13 cellular contexts compared by ENCODE assay signal in genomic region chr10:119290301-119291036, GRCh38.
DNase-seq lines count a peak whose midpoint lies in the region; ATAC-seq, FAIRE-seq and TF ChIP-seq lines count a peak whose summit lies in the region.
"Had no signal": no experiment of that assay in that cellular context is flagged by ENCODE, and none has a peak within 500 bp of the region (broad histone marks: within the 10 kb centered on the region; RNA-seq: fewer than 3 reads in every experiment).

No MANE protein-coding gene starts in this region.

- H3K9ac ChIP-seq in keratinocyte (ENCODE audit: control insufficient read depth, extremely low read depth, insufficient read depth, low read length), result no peak overlapping the region
- no peak overlapping the region for H3K9ac ChIP-seq in subcutaneous abdominal adipose tissue (ENCODE audit: low read length in 5 of 5)

- POLR2A ChIA-PET in activated CD8-positive, alpha-beta T cell treated with anti-CD3 and anti-CD28 coated beads for 36 hours (lab: Charles Lee), result interaction anchor here (1.0 to 1.5 kb wide), 3 partner anchors 11 to 19 kb away, joined by 3 to 4 read pairs (median 4); no protein-coding TSS in a partner anchor
- POLR2A ChIA-PET in activated CD8-positive, alpha-beta T cell treated with anti-CD3 and anti-CD28 coated beads, Interleukin-2, amount 10 ng/mL, durations not matched to agents 7 days and 5 days (lab: Charles Lee), result interaction anchor here (0.9 kb wide), 1 partner anchor 11 kb away, joined by 4 read pairs; no protein-coding TSS in a partner anchor
- POLR2A ChIA-PET in activated naive CD8-positive, alpha-beta T cell treated with anti-CD3 and anti-CD28 coated beads, Interleukin-2, amount 10 ng/mL, durations not matched to agents 7 days and 5 days (lab: Charles Lee), result interaction anchor here (0.6 to 1.7 kb wide), 6 partner anchors 11 to 227 kb away, joined by 3 to 5 read pairs (median 4); partner anchors contain the start of gene GRK5

- FAIRE-seq in keratinocyte (lab: Jason Lieb, UNC), result no peak
- FAIRE-seq: GM18507, K562 had no signal

- peaks cover 62% of the 10 kb centered on the region for H3K4me1 Mint-ChIP-seq in activated CD8-positive, alpha-beta T cell treated with anti-CD3 and anti-CD28 coated beads for 36 hours (ENCODE audit: low read depth)
- peaks cover 65% of the 10 kb centered on the region for H3K4me1 Mint-ChIP-seq in activated CD8-positive, alpha-beta T cell treated with anti-CD3 and anti-CD28 coated beads, Interleukin-2, amount 10 ng/mL, durations not matched to agents 7 days and 5 days (ENCODE audit: low read depth)
- peaks cover 52% of the 10 kb centered on the region for H3K4me1 Mint-ChIP-seq in activated naive CD8-positive, alpha-beta T cell treated with anti-CD3 and anti-CD28 coated beads, Interleukin-2, amount 10 ng/mL, durations not matched to agents 7 days and 5 days

- intact Hi-C loops in activated CD8-positive, alpha-beta T cell treated with anti-CD3 and anti-CD28 coated beads for 36 hours (cut with micrococcal nuclease), result no loop called here

- no peak for TF ChIP-seq CTCF in activated CD8-positive, alpha-beta T cell treated with anti-CD3 and anti-CD28 coated beads for 36 hours (IDR thresholded peaks at IDR 0.05)
- TF ChIP-seq CTCF in keratinocyte (optimal IDR thresholded peaks at IDR 0.05 in 1 of 3, IDR thresholded peaks at IDR 0.05 in 1 of 3, conservative IDR thresholded peaks at IDR 0.05 in 1 of 3; ENCODE audit: extremely low read depth in 1 of 3, insufficient read depth in 2 of 3, low read length in 3 of 3), result peak; percentile 6 to 43 (median 27)

- H3K27ac ChIP-seq in keratinocyte (ENCODE audit: control insufficient read depth, insufficient read depth, low read length), result no peak overlapping the region
- H3K27ac ChIP-seq in subcutaneous abdominal adipose tissue (ENCODE audit: low read depth, low read length), result peak overlapping the region; percentile 29

- CTCF ChIA-PET in activated CD8-positive, alpha-beta T cell treated with anti-CD3 and anti-CD28 coated beads for 36 hours (lab: Charles Lee), result interaction anchor here (0.9 to 2.1 kb wide), 3 partner anchors 15 to 84 kb away, joined by 3 to 7 read pairs (median 3); no protein-coding TSS in a partner anchor
- CTCF ChIA-PET in activated CD8-positive, alpha-beta T cell treated with anti-CD3 and anti-CD28 coated beads, Interleukin-2, amount 10 ng/mL, durations not matched to agents 7 days and 5 days (lab: Charles Lee), result interaction anchor here (0.7 to 2.9 kb wide), 8 partner anchors 8 to 91 kb away, joined by 3 to 15 read pairs (median 6); partner anchors contain the start of gene GRK5

- no peaks in the 10 kb centered on the region for H3K36me3 Mint-ChIP-seq in activated CD8-positive, alpha-beta T cell treated with anti-CD3 and anti-CD28 coated beads for 36 hours (ENCODE audit: low read depth)
- H3K36me3 Mint-ChIP-seq in activated CD8-positive, alpha-beta T cell treated with anti-CD3 and anti-CD28 coated beads, Interleukin-2, amount 10 ng/mL, durations not matched to agents 7 days and 5 days (ENCODE audit: low read depth), result peaks cover under 1% of the 10 kb centered on the region
- H3K36me3 Mint-ChIP-seq in activated naive CD8-positive, alpha-beta T cell treated with anti-CD3 and anti-CD28 coated beads, Interleukin-2, amount 10 ng/mL, durations not matched to agents 7 days and 5 days, result peaks cover under 1% of the 10 kb centered on the region

- no peak overlapping the region for H2AFZ ChIP-seq in keratinocyte (ENCODE audit: control insufficient read depth, low read length)

- no peak overlapping the region for H3K4me2 ChIP-seq in keratinocyte (ENCODE audit: control insufficient read depth, extremely low read depth, insufficient read depth, low read depth, low read length)

- no peaks in the 10 kb centered on the region for H4K20me1 ChIP-seq in keratinocyte (ENCODE audit: control insufficient read depth, extremely low read depth, insufficient read depth, low read length)

- H3K4me3 ChIP-seq in keratinocyte (ENCODE audit: control insufficient read depth in 2 of 3, extremely low read depth in 1 of 3, insufficient read depth in 2 of 3, low read depth in 1 of 3, low read length in 3 of 3) (no peak overlapping the region), subcutaneous abdominal adipose tissue (ENCODE audit: low read depth in 1 of 5, low read length in 5 of 5) (no peak overlapping the region)
- H3K4me3 ChIP-seq: coronary artery, K562 had no signal

- H3K27ac Mint-ChIP-seq in activated CD8-positive, alpha-beta T cell treated with anti-CD3 and anti-CD28 coated beads for 36 hours, result peak overlapping the region; percentile 7
- no peak overlapping the region for H3K27ac Mint-ChIP-seq in activated CD8-positive, alpha-beta T cell treated with anti-CD3 and anti-CD28 coated beads, Interleukin-2, amount 10 ng/mL, durations not matched to agents 7 days and 5 days
- peak overlapping the region; percentile 0 for H3K27ac Mint-ChIP-seq in activated naive CD8-positive, alpha-beta T cell treated with anti-CD3 and anti-CD28 coated beads, Interleukin-2, amount 10 ng/mL, durations not matched to agents 7 days and 5 days

- no peaks in the 10 kb centered on the region for H3K9me3 ChIP-seq in keratinocyte (ENCODE audit: control insufficient read depth, low read depth, low read length)
- no peaks in the 10 kb centered on the region for H3K9me3 ChIP-seq in subcutaneous abdominal adipose tissue (ENCODE audit: control insufficient read depth in 5 of 5, low read length in 5 of 5)

- no peaks in the 10 kb centered on the region for H3K9me1 ChIP-seq in keratinocyte (ENCODE audit: control insufficient read depth, extremely low read depth, insufficient read depth, low read length)

- no peaks in the 10 kb centered on the region for H3K27me3 Mint-ChIP-seq in activated CD8-positive, alpha-beta T cell treated with anti-CD3 and anti-CD28 coated beads for 36 hours
- peaks cover 2% of the 10 kb centered on the region for H3K27me3 Mint-ChIP-seq in activated CD8-positive, alpha-beta T cell treated with anti-CD3 and anti-CD28 coated beads, Interleukin-2, amount 10 ng/mL, durations not matched to agents 7 days and 5 days (ENCODE audit: low read depth)
- peaks cover 2% of the 10 kb centered on the region for H3K27me3 Mint-ChIP-seq in activated naive CD8-positive, alpha-beta T cell treated with anti-CD3 and anti-CD28 coated beads, Interleukin-2, amount 10 ng/mL, durations not matched to agents 7 days and 5 days

- H3K27me3 ChIP-seq in keratinocyte (ENCODE audit: control insufficient read depth, extremely low read depth, insufficient read depth, low read length) (no peaks in the 10 kb centered on the region), subcutaneous abdominal adipose tissue (ENCODE audit: control insufficient read depth in 5 of 5, insufficient read depth in 4 of 5, low read length in 5 of 5) (peaks cover 0 to 6% (median 0%) of the 10 kb centered on the region in 5 donors)

- H3K79me2 ChIP-seq in keratinocyte (ENCODE audit: control insufficient read depth, insufficient read depth, low read length), result peaks cover 2% of the 10 kb centered on the region

- H3K4me1 ChIP-seq in keratinocyte (ENCODE audit: control insufficient read depth, extremely low read depth, insufficient read depth, low read length) (no peaks in the 10 kb centered on the region), subcutaneous abdominal adipose tissue (ENCODE audit: control insufficient read depth in 5 of 5, insufficient read depth in 5 of 5, low read length in 5 of 5) (peaks cover 21 to 60% (median 46%) of the 10 kb centered on the region in 5 donors)

- DNase-seq in activated CD8-positive, alpha-beta T cell treated with anti-CD3 and anti-CD28 coated beads for 36 hours, result no peak
- DNase-seq in activated CD8-positive, alpha-beta T cell treated with anti-CD3 and anti-CD28 coated beads, Interleukin-2, amount 10 ng/mL, durations not matched to agents 7 days and 5 days, result no peak
- DNase-seq in activated naive CD8-positive, alpha-beta T cell treated with anti-CD3 and anti-CD28 coated beads, Interleukin-2, amount 10 ng/mL, durations not matched to agents 7 days and 5 days, result no peak
- DNase-seq in keratinocyte (ENCODE audit: low read depth, low spot score), result no peak
- no peak for DNase-seq in NCI-H82 treated with DMSO at 0.1 percent for 48 hours (lab: John Stamatoyannopoulos, UW; ENCODE audit: unreplicated experiment)
- DNase-seq in HuH-7 (ENCODE audit: low spot score), result no peak
- DNase-seq: activated CD4-positive, alpha-beta T cell treated with anti-CD3 and anti-CD28 coated beads for 1 hour; NCI-H526 treated with DMSO at 0.1 percent for 48 hours had no signal

- no peak for ATAC-seq in activated CD8-positive, alpha-beta T cell treated with anti-CD3 and anti-CD28 coated beads for 36 hours
- ATAC-seq in activated CD8-positive, alpha-beta T cell treated with anti-CD3 and anti-CD28 coated beads, Interleukin-2, amount 10 ng/mL, durations not matched to agents 7 days and 5 days, result no peak
- no peak for ATAC-seq in activated naive CD8-positive, alpha-beta T cell treated with anti-CD3 and anti-CD28 coated beads, Interleukin-2, amount 10 ng/mL, durations not matched to agents 7 days and 5 days (ENCODE audit: low read depth)
- no peak for ATAC-seq in GM18511 (IDR thresholded peaks at IDR 0.05; ENCODE audit: unreplicated experiment)
- ATAC-seq: K562 had no signal

- dilution Hi-C loops in keratinocyte (cut with MboI; ENCODE audit: extremely low pct_ligation_motif_present, low sequenced_read_pairs), result no loop called here

- H3K36me3 ChIP-seq in keratinocyte (ENCODE audit: control insufficient read depth in 2 of 2, extremely low read depth in 1 of 2, insufficient read depth in 2 of 2, low read length in 2 of 2) (no peaks in the 10 kb centered on the region), subcutaneous abdominal adipose tissue (ENCODE audit: control insufficient read depth in 5 of 5, insufficient read depth in 5 of 5, low read length in 5 of 5) (peaks cover 0 to 4% (median 0%) of the 10 kb centered on the region in 5 donors)

- no peak overlapping the region for H3K4me3 Mint-ChIP-seq in activated CD8-positive, alpha-beta T cell treated with anti-CD3 and anti-CD28 coated beads for 36 hours
- H3K4me3 Mint-ChIP-seq in activated CD8-positive, alpha-beta T cell treated with anti-CD3 and anti-CD28 coated beads, Interleukin-2, amount 10 ng/mL, durations not matched to agents 7 days and 5 days, result no peak overlapping the region
- no peak overlapping the region for H3K4me3 Mint-ChIP-seq in activated naive CD8-positive, alpha-beta T cell treated with anti-CD3 and anti-CD28 coated beads, Interleukin-2, amount 10 ng/mL, durations not matched to agents 7 days and 5 days

- H3K9me3 Mint-ChIP-seq in activated CD8-positive, alpha-beta T cell treated with anti-CD3 and anti-CD28 coated beads for 36 hours, result no peaks in the 10 kb centered on the region
- no peaks in the 10 kb centered on the region for H3K9me3 Mint-ChIP-seq in activated CD8-positive, alpha-beta T cell treated with anti-CD3 and anti-CD28 coated beads, Interleukin-2, amount 10 ng/mL, durations not matched to agents 7 days and 5 days (ENCODE audit: insufficient read depth)
- no peaks in the 10 kb centered on the region for H3K9me3 Mint-ChIP-seq in activated naive CD8-positive, alpha-beta T cell treated with anti-CD3 and anti-CD28 coated beads, Interleukin-2, amount 10 ng/mL, durations not matched to agents 7 days and 5 days
